ENCODE assay signal across 10 cellular contexts in the genomic region with DNA sequence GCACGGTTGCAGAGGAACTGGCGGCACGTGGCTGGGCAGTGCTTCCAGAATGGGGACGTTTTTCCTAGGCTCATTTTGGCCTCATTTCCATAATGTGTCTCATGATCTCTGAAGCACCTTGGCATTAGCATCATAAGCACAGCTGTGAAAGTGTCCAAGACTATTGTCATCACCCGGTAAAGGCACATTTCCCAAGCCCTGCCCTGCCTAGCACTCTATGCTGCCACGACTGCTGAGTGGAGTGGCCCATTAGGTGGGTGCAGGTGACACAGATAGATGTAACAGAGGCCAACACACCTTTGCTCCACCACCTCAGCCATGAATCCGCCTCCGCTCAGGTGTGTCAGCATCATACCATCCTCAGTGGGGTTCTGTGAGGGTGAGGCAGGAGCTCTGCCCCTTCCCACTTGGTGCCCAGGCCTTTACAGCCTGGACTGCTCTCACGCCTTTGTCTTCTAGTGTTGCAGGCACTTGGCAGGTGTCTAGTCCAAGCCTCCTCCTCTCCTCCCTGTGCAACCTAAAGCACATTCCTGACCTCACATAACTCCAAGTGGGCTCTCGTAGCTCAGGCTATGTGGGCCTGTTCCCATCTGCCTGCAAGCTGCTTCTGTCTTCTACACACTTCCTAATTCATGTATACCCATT.
"Had no signal": no experiment of that assay in that cellular context is flagged by ENCODE, and none has a peak within 500 bp of the region (broad histone marks: within the 10 kb centered on the region; RNA-seq: fewer than 3 reads in every experiment).

No MANE protein-coding gene starts in this region.

- H3K9me3 ChIP-seq: adrenal gland, psoas muscle, thyroid gland had no signal

- H3K27ac ChIP-seq: adrenal gland, psoas muscle, thyroid gland had no signal

- H3K9me3 Mint-ChIP-seq: activated CD4-positive, alpha-beta T cell treated with anti-CD3 and anti-CD28 coated beads, Interleukin-2, amount 10 ng/mL, durations not matched to agents 7 days and 5 days; activated T-helper 1 cell treated with anti-CD3 and anti-CD28 coated beads, Interleukin-12 subunit alpha, Interleukin-12 subunit beta, Interleukin-2, Interleukin-4 antibody, amounts not matched to agents 30 ng/mL and 10 ng/mL and 1 ng/mL, durations not matched to agents 14 hours and 24 hours and 36 hours; dendritic cell treated with granulocyte-macrophage colony-stimulating factor and Interleukin-4, amounts not matched to agents 40 ng/mL and 50 ng/mL, for 4 days; memory B cell; natural killer cell treated with Interleukin-12 subunit alpha and Interleukin-12 subunit beta and Interleukin-15 and Interleukin-18, amount 100 ng/mL, for 72 hours had no signal

- ATAC-seq: WTC11 had no signal

- H3K27me3 Mint-ChIP-seq: activated CD4-positive, alpha-beta T cell treated with anti-CD3 and anti-CD28 coated beads, Interleukin-2, amount 10 ng/mL, durations not matched to agents 7 days and 5 days had no signal

- H3K27ac Mint-ChIP-seq: activated CD4-positive, alpha-beta T cell treated with anti-CD3 and anti-CD28 coated beads, Interleukin-2, amount 10 ng/mL, durations not matched to agents 7 days and 5 days; activated T-helper 1 cell treated with anti-CD3 and anti-CD28 coated beads, Interleukin-12 subunit alpha, Interleukin-12 subunit beta, Interleukin-2, Interleukin-4 antibody, amounts not matched to agents 30 ng/mL and 10 ng/mL and 1 ng/mL, durations not matched to agents 14 hours and 24 hours and 36 hours; dendritic cell treated with granulocyte-macrophage colony-stimulating factor and Interleukin-4, amounts not matched to agents 40 ng/mL and 50 ng/mL, for 4 days; WTC11 had no signal

- H3K4me1 ChIP-seq: adrenal gland, psoas muscle, thyroid gland had no signal

- H3K4me3 ChIP-seq: adrenal gland, psoas muscle, thyroid gland had no signal

- H3K36me3 ChIP-seq: adrenal gland, thyroid gland had no signal

- H3K27me3 ChIP-seq: adrenal gland, thyroid gland had no signal

- H3K4me3 Mint-ChIP-seq: activated CD4-positive, alpha-beta T cell treated with anti-CD3 and anti-CD28 coated beads, Interleukin-2, amount 10 ng/mL, durations not matched to agents 7 days and 5 days; dendritic cell treated with granulocyte-macrophage colony-stimulating factor and Interleukin-4, amounts not matched to agents 40 ng/mL and 50 ng/mL, for 4 days; memory B cell; WTC11 had no signal

- H3K36me3 Mint-ChIP-seq: natural killer cell treated with Interleukin-12 subunit alpha and Interleukin-12 subunit beta and Interleukin-15 and Interleukin-18, amount 100 ng/mL, for 72 hours had no signal

- DNase-seq: activated CD4-positive, alpha-beta T cell treated with anti-CD3 and anti-CD28 coated beads, Interleukin-2, amount 10 ng/mL, durations not matched to agents 7 days and 5 days; central memory CD4-positive, alpha-beta T cell; psoas muscle; thyroid gland had no signal
